In the genomic region with DNA sequence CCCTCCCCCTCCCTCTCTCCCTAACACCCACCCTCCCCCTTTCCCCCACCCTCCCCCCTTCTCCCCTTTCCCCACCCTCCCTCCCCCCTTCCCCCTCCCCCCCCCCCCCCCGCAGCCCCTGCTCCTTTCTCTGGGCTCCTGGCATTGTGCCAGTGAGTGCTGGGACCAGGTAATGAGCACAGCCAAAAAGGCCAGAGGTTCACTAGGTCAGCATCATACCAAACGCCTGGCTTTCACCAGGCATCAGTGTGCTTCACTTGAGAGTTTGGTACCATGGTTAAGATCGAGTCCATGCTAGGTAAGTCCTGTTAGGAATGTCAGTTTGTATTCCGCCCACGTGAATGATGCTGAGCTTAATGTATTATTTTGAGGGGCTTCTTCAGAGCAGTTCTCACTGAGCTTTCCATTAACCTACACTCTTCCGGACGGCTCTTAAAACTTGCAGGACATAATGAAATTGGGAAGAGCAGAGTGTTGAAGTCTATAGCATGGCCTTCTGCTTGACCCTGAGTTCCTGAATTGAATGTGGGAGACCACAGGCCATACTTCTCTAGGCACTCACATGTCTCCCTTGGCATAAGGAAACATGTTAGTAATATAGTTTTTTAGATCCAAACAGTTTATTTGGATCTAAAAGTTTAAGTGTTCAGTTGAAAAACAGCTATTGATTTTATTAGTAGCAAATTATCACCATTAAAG, we compare ENCODE assay signal across 19 cellular contexts. TPM values are rescaled to one million over a fixed set of nuclear protein-coding genes. Genes with fewer than 3 reads are reported as not detected.
DNase-seq lines count a peak whose midpoint lies in the region; ATAC-seq and TF ChIP-seq lines count a peak whose summit lies in the region.
"Had no signal": no experiment of that assay in that cellular context is flagged by ENCODE, and none has a peak within 500 bp of the region (broad histone marks: within the 10 kb centered on the region; RNA-seq: fewer than 3 reads in every experiment).

No MANE protein-coding gene starts in this region.

- no peak overlapping the region for H3K4me3 Mint-ChIP-seq in endodermal cell
- H3K4me3 Mint-ChIP-seq: activated naive CD8-positive, alpha-beta T cell treated with anti-CD3 and anti-CD28 coated beads, Interleukin-2, amount 10 ng/mL, durations not matched to agents 7 days and 5 days; activated T-helper 1 cell treated with anti-CD3 and anti-CD28 coated beads, Interleukin-12 subunit alpha, Interleukin-12 subunit beta, Interleukin-2, Interleukin-4 antibody, amounts not matched to agents 30 ng/mL and 10 ng/mL and 1 ng/mL, durations not matched to agents 14 hours and 24 hours and 36 hours; brain; stimulated activated naive CD8-positive, alpha-beta T cell treated with anti-CD3 and anti-CD28 coated beads, Interleukin-15, Interleukin-2, amounts not matched to agents 100 ng/mL and 50 ng/mL, for 24 hours had no signal

- WGBS in endodermal cell (ENCODE audit: insufficient coverage in 1 of 2, insufficient read length in 1 of 2), 2 experiments = 94 to 97% methylated on average over 5 to 6 of the region's 7 CpGs

- H3K27ac ChIP-seq in ACC112 (ENCODE audit: low read depth, low read length) (peak overlapping the region; percentile 23; the same call in 1 of the 2 replicates), brain microvascular endothelial cell (no peak overlapping the region), endodermal cell (ENCODE audit: low read depth, low read length) (no peak overlapping the region)

- H3K27me3 ChIP-seq in ACC112 (ENCODE audit: insufficient read depth, low read length) (no peaks in the 10 kb centered on the region), brain microvascular endothelial cell (replicated peaks) (no peaks in the 10 kb centered on the region), endodermal cell (ENCODE audit: control insufficient read depth, insufficient read depth, low read length, poor library complexity, severe bottlenecking) (no peaks in the 10 kb centered on the region)
- H3K27me3 ChIP-seq: hepatocyte, transverse colon had no signal

- no peaks in the 10 kb centered on the region for H3K79me2 ChIP-seq in ACC112 (ENCODE audit: control insufficient read depth, insufficient read depth, low read length, unreplicated experiment)
- H3K79me2 ChIP-seq: hepatocyte had no signal

- no peak overlapping the region for H3K27ac Mint-ChIP-seq in endodermal cell
- H3K27ac Mint-ChIP-seq: activated naive CD8-positive, alpha-beta T cell treated with anti-CD3 and anti-CD28 coated beads, Interleukin-2, amount 10 ng/mL, durations not matched to agents 7 days and 5 days; activated T-helper 1 cell treated with anti-CD3 and anti-CD28 coated beads, Interleukin-12 subunit alpha, Interleukin-12 subunit beta, Interleukin-2, Interleukin-4 antibody, amounts not matched to agents 30 ng/mL and 10 ng/mL and 1 ng/mL, durations not matched to agents 14 hours and 24 hours and 36 hours; stimulated activated naive CD8-positive, alpha-beta T cell treated with anti-CD3 and anti-CD28 coated beads, Interleukin-15, Interleukin-2, amounts not matched to agents 100 ng/mL and 50 ng/mL, for 24 hours had no signal

- TF ChIP-seq CTCF in fibroblast of mammary gland (conservative IDR thresholded peaks at IDR 0.05; ENCODE audit: control insufficient read depth, insufficient read depth, low read depth, low read length) (no peak), brain microvascular endothelial cell (IDR thresholded peaks at IDR 0.05; ENCODE audit: low read depth, low read length, missing control alignments) (no peak), endodermal cell (conservative IDR thresholded peaks at IDR 0.05) (no peak)

- H3K9me3 Mint-ChIP-seq in endodermal cell = peaks cover 2% of the 10 kb centered on the region
- H3K9me3 Mint-ChIP-seq: activated naive CD8-positive, alpha-beta T cell treated with anti-CD3 and anti-CD28 coated beads, Interleukin-2, amount 10 ng/mL, durations not matched to agents 7 days and 5 days; activated T-helper 1 cell treated with anti-CD3 and anti-CD28 coated beads, Interleukin-12 subunit alpha, Interleukin-12 subunit beta, Interleukin-2, Interleukin-4 antibody, amounts not matched to agents 30 ng/mL and 10 ng/mL and 1 ng/mL, durations not matched to agents 14 hours and 24 hours and 36 hours; brain; stimulated activated naive CD8-positive, alpha-beta T cell treated with anti-CD3 and anti-CD28 coated beads, Interleukin-15, Interleukin-2, amounts not matched to agents 100 ng/mL and 50 ng/mL, for 24 hours had no signal

- H3K4me1 ChIP-seq in ACC112 (ENCODE audit: control insufficient read depth, insufficient read depth, low read length, unreplicated experiment) (peaks cover 29% of the 10 kb centered on the region), endodermal cell (ENCODE audit: control insufficient read depth, insufficient read depth, low read length) (peaks cover 5% of the 10 kb centered on the region)

- H3K9ac ChIP-seq in endodermal cell (ENCODE audit: extremely low read depth, low read length, poor library complexity, severe bottlenecking) = no peak overlapping the region

- in situ Hi-C loops in brain microvascular endothelial cell (cut with HindIII; ENCODE audit: low pct_ligation_motif_present, low sequenced_read_pairs) = no loop called here

- H3K36me3 ChIP-seq in ACC112 (ENCODE audit: insufficient read depth, low read length) (no peaks in the 10 kb centered on the region; the same call in 1 of the 2 replicates), brain microvascular endothelial cell (replicated peaks) (peaks cover 18% of the 10 kb centered on the region), endodermal cell (ENCODE audit: control insufficient read depth, insufficient read depth, low read length) (peaks cover 41% of the 10 kb centered on the region)

- peaks cover 6% of the 10 kb centered on the region for H3K4me1 Mint-ChIP-seq in endodermal cell

- DNase-seq in ELR (ENCODE audit: low read depth) (peak; percentile 20), RPMI8226 (peak; percentile 21), fibroblast of mammary gland (ENCODE audit: low read depth) (peak; percentile 18), brain microvascular endothelial cell (no peak), endodermal cell (no peak)
- DNase-seq: activated CD4-positive, alpha-beta T cell treated with anti-CD3 and anti-CD28 coated beads for 4 hours; activated naive CD8-positive, alpha-beta T cell treated with anti-CD3 and anti-CD28 coated beads, Interleukin-2, amount 10 ng/mL, durations not matched to agents 7 days and 5 days; AML-193; EL; KBM-7; NCI-H187 treated with DMSO at 0.1 percent for 48 hours; stimulated activated CD4-positive, alpha-beta T cell treated with anti-CD3 and anti-CD28 coated beads, Interleukin-4, amount 100 ng/mL, for 24 hours; transverse colon had no signal

- ATAC-seq in HG03442 (IDR thresholded peaks at IDR 0.05; ENCODE audit: unreplicated experiment) = no peak

- peaks cover 41% of the 10 kb centered on the region for H3K36me3 Mint-ChIP-seq in endodermal cell (ENCODE audit: low read depth)

- no peaks in the 10 kb centered on the region for H3K27me3 Mint-ChIP-seq in endodermal cell (ENCODE audit: insufficient read depth)
- H3K27me3 Mint-ChIP-seq: activated naive CD8-positive, alpha-beta T cell treated with anti-CD3 and anti-CD28 coated beads, Interleukin-2, amount 10 ng/mL, durations not matched to agents 7 days and 5 days; brain; stimulated activated naive CD8-positive, alpha-beta T cell treated with anti-CD3 and anti-CD28 coated beads, Interleukin-15, Interleukin-2, amounts not matched to agents 100 ng/mL and 50 ng/mL, for 24 hours had no signal

- H3K9me3 ChIP-seq in endodermal cell (ENCODE audit: control insufficient read depth, low read length) = no peaks in the 10 kb centered on the region
- H3K9me3 ChIP-seq: transverse colon had no signal

- no peak overlapping the region for H2AFZ ChIP-seq in ACC112 (ENCODE audit: low read length, unreplicated experiment)
- H2AFZ ChIP-seq: hepatocyte had no signal

- H3K4me3 ChIP-seq in ACC112 (ENCODE audit: low read depth, low read length) = no peak overlapping the region
- no peak overlapping the region for H3K4me3 ChIP-seq in fibroblast of mammary gland (ENCODE audit: control insufficient read depth, low read depth, low read length)
- H3K4me3 ChIP-seq in brain microvascular endothelial cell (ENCODE audit: low read depth, low read length) = no peak overlapping the region
- H3K4me3 ChIP-seq in endodermal cell (ENCODE audit: low read length) = no peak overlapping the region
- H3K4me3 ChIP-seq: hepatocyte, transverse colon had no signal

RNA-seq across cellular contexts. Expression of a gene that starts 45.6 kb away (rescaled TPM):
- 10 to 100 TPM; 44.6 to 46.4 TPM for total RNA-seq in endodermal cell
- 36.6 TPM for polyA plus RNA-seq in endodermal cell (2013, experiment 1 of 2)
- polyA plus RNA-seq in endodermal cell (2013, experiment 2 of 2) = 31.8 TPM

Comparison
In these comparisons a context has a peak if more than half of its experiments do, and no peak if none do; other contexts are left out.
1. DNase-seq: peak in ELR (single experiment), RPMI8226 (single experiment) and fibroblast of mammary gland (single experiment); none in brain microvascular endothelial cell (single experiment) and endodermal cell (single experiment).